8 cellular contexts compared by ENCODE assay signal in genomic region chr4:4574792-4575191, GRCh38. TPM values are rescaled to one million over a fixed set of nuclear protein-coding genes. Genes with fewer than 3 reads are reported as not detected.
DNase-seq lines count a peak whose midpoint lies in the region; ATAC-seq and TF ChIP-seq lines count a peak whose summit lies in the region.

No MANE protein-coding gene starts in this region.

- intact Hi-C loops in activated naive CD4-positive, alpha-beta T cell treated with anti-CD3 and anti-CD28 coated beads for 36 hours (cut with micrococcal nuclease), result loop anchor here (1.0 kb wide), 1 partner anchor 86 kb away; no protein-coding TSS in a partner anchor
- intact Hi-C loops in activated B cell treated with CpG ODN at 0.5 μM for 24 hours (cut with micrococcal nuclease), result loop anchor here (1.0 to 10.0 kb wide), 4 partner anchors 32 to 280 kb away; partner anchors contain the start of genes MSX1 and STX18

- POLR2A ChIA-PET in activated B cell treated with CpG ODN at 0.5 μM for 24 hours (lab: Charles Lee), result interaction anchor here (0.6 to 2.7 kb wide), 5 partner anchors 32 to 1133 kb away, joined by 3 to 32 read pairs (median 3); partner anchors contain the start of genes STX18 and TMEM128
- POLR2A ChIA-PET in naive thymus-derived CD8-positive, alpha-beta T cell (lab: Charles Lee), result interaction anchor here (0.7 to 3.5 kb wide), 3 partner anchors 33 to 369 kb away, joined by 3 to 26 read pairs (median 4); partner anchors contain the start of gene STX18

- ATAC-seq in activated B cell treated with CpG ODN at 0.5 μM for 24 hours (ENCODE audit: low read depth), result no peak
- peak; percentile 4 to 15 for ATAC-seq in naive thymus-derived CD8-positive, alpha-beta T cell
- no peak for ATAC-seq in GM18517 (IDR thresholded peaks at IDR 0.05; ENCODE audit: unreplicated experiment)
- ATAC-seq in HG03139 (IDR thresholded peaks at IDR 0.05; ENCODE audit: unreplicated experiment), result no peak

- H3K36me3 Mint-ChIP-seq in activated naive CD4-positive, alpha-beta T cell treated with anti-CD3 and anti-CD28 coated beads for 36 hours (ENCODE audit: low read depth), result peaks cover 20% of the 10 kb centered on the region
- H3K36me3 Mint-ChIP-seq in activated B cell treated with CpG ODN at 0.5 μM for 24 hours (ENCODE audit: low read depth), result peaks cover 2% of the 10 kb centered on the region
- peaks cover 4 to 14% (median 11%) of the 10 kb centered on the region in 3 donors for H3K36me3 Mint-ChIP-seq in naive thymus-derived CD8-positive, alpha-beta T cell

- DNase-seq in activated naive CD4-positive, alpha-beta T cell treated with anti-CD3 and anti-CD28 coated beads for 36 hours, result no peak
- no peak for DNase-seq in activated naive CD4-positive, alpha-beta T cell treated with Interleukin-2 at 50 U/mL for 16 hours
- DNase-seq in activated B cell treated with CpG ODN at 0.5 μM for 24 hours, result no peak
- peak; percentile 95 for DNase-seq in fibroblast of pulmonary artery (ENCODE audit: low read depth)
- peak in 8 of 10 donors; percentile 19 to 74 (median 34) for DNase-seq in naive thymus-derived CD8-positive, alpha-beta T cell
- no peak for DNase-seq in HK-2 (ENCODE audit: unreplicated experiment)

- CTCF ChIA-PET in activated naive CD4-positive, alpha-beta T cell treated with anti-CD3 and anti-CD28 coated beads for 36 hours (lab: Charles Lee), result interaction anchor here (0.5 to 2.4 kb wide), 2 partner anchors 87 to 413 kb away, joined by 3 to 6 read pairs; no protein-coding TSS in a partner anchor
- CTCF ChIA-PET in activated B cell treated with CpG ODN at 0.5 μM for 24 hours (lab: Charles Lee), result interaction anchor here (1.0 to 1.3 kb wide), 2 partner anchors 32 to 87 kb away, joined by 3 to 5 read pairs; no protein-coding TSS in a partner anchor

- H3K4me1 Mint-ChIP-seq in activated naive CD4-positive, alpha-beta T cell treated with anti-CD3 and anti-CD28 coated beads for 36 hours (ENCODE audit: low read depth), result peaks cover 10% of the 10 kb centered on the region
- peaks cover 13% of the 10 kb centered on the region for H3K4me1 Mint-ChIP-seq in activated B cell treated with CpG ODN at 0.5 μM for 24 hours
- H3K4me1 Mint-ChIP-seq in naive thymus-derived CD8-positive, alpha-beta T cell, result peaks cover 7 to 21% (median 18%) of the 10 kb centered on the region in 4 donors

- peak overlapping the region; percentile 59 for H3K4me3 Mint-ChIP-seq in activated naive CD4-positive, alpha-beta T cell treated with anti-CD3 and anti-CD28 coated beads for 36 hours
- H3K4me3 Mint-ChIP-seq in activated B cell treated with CpG ODN at 0.5 μM for 24 hours, result peak overlapping the region; percentile 83
- H3K4me3 Mint-ChIP-seq in naive thymus-derived CD8-positive, alpha-beta T cell, result peak overlapping the region; percentile 78 to 91 (median 85)

- no peak overlapping the region for H3K27ac Mint-ChIP-seq in activated naive CD4-positive, alpha-beta T cell treated with anti-CD3 and anti-CD28 coated beads for 36 hours
- H3K27ac Mint-ChIP-seq in activated B cell treated with CpG ODN at 0.5 μM for 24 hours, result peak overlapping the region; percentile 54
- H3K27ac Mint-ChIP-seq in naive thymus-derived CD8-positive, alpha-beta T cell, result peak overlapping the region in 9 of 10 donors; percentile 0 to 91 (median 84)

- TF ChIP-seq CTCF in activated B cell treated with CpG ODN at 0.5 μM for 24 hours (IDR thresholded peaks at IDR 0.05), result no peak
- no peak for TF ChIP-seq CTCF in fibroblast of pulmonary artery (IDR thresholded peaks at IDR 0.05; ENCODE audit: low read length, missing control alignments)

- no peaks in the 10 kb centered on the region for H3K27me3 Mint-ChIP-seq in activated naive CD4-positive, alpha-beta T cell treated with anti-CD3 and anti-CD28 coated beads for 36 hours (ENCODE audit: low read depth)
- H3K27me3 Mint-ChIP-seq in activated B cell treated with CpG ODN at 0.5 μM for 24 hours, result no peaks in the 10 kb centered on the region
- H3K27me3 Mint-ChIP-seq in naive thymus-derived CD8-positive, alpha-beta T cell, result peaks cover 0 to 5% (median 0%) of the 10 kb centered on the region in 5 donors

- peak overlapping the region; percentile 68 for H3K4me3 ChIP-seq in fibroblast of pulmonary artery (replicated peaks; ENCODE audit: low read depth, low read length)

- peaks cover under 1% of the 10 kb centered on the region for H3K9me3 Mint-ChIP-seq in activated naive CD4-positive, alpha-beta T cell treated with anti-CD3 and anti-CD28 coated beads for 36 hours
- H3K9me3 Mint-ChIP-seq in activated B cell treated with CpG ODN at 0.5 μM for 24 hours, result peaks cover 3% of the 10 kb centered on the region
- peaks cover 0 to 8% (median 0%) of the 10 kb centered on the region in 9 donors for H3K9me3 Mint-ChIP-seq in naive thymus-derived CD8-positive, alpha-beta T cell

RNA-seq across cellular contexts. Expression of gene STX18, which starts 32.9 kb away (rescaled TPM):
- 10 to 100 TPM; 18.3 to 19.0 TPM for total RNA-seq in activated naive CD4-positive, alpha-beta T cell treated with anti-CD3 and anti-CD28 coated beads for 36 hours
- 27.1 and 27.3 TPM in 2 replicates for total RNA-seq in activated B cell treated with CpG ODN at 0.5 μM for 24 hours
- total RNA-seq in naive thymus-derived CD8-positive, alpha-beta T cell, result 10 to 100 TPM; 23.6 to 24.9 TPM
- 10 to 100 TPM; 20.0 to 21.5 (median 20.2) TPM for polyA plus RNA-seq in naive thymus-derived CD8-positive, alpha-beta T cell

Comparison
In these comparisons a context has a peak if more than half of its experiments do, and no peak if none do; other contexts are left out.
1. DNase-seq: peak in fibroblast of pulmonary artery (single experiment) and naive thymus-derived CD8-positive, alpha-beta T cell (8 of 10); none in activated naive CD4-positive, alpha-beta T cell treated with anti-CD3 and anti-CD28 coated beads for 36 hours (single experiment), activated naive CD4-positive, alpha-beta T cell treated with Interleukin-2 at 50 U/mL for 16 hours (single experiment), activated B cell treated with CpG ODN at 0.5 μM for 24 hours (single experiment) and HK-2 (single experiment).
2. ATAC-seq: peak in naive thymus-derived CD8-positive, alpha-beta T cell (2 of 2); none in activated B cell treated with CpG ODN at 0.5 μM for 24 hours (single experiment), GM18517 (single experiment) and HG03139 (single experiment).
3. Peak in every context shown above with its lines, with median percentiles within 50 percentile points of each other: H3K4me3 Mint-ChIP-seq.